Comparison of ENCODE assay signal across 10 cellular contexts in the genomic region with DNA sequence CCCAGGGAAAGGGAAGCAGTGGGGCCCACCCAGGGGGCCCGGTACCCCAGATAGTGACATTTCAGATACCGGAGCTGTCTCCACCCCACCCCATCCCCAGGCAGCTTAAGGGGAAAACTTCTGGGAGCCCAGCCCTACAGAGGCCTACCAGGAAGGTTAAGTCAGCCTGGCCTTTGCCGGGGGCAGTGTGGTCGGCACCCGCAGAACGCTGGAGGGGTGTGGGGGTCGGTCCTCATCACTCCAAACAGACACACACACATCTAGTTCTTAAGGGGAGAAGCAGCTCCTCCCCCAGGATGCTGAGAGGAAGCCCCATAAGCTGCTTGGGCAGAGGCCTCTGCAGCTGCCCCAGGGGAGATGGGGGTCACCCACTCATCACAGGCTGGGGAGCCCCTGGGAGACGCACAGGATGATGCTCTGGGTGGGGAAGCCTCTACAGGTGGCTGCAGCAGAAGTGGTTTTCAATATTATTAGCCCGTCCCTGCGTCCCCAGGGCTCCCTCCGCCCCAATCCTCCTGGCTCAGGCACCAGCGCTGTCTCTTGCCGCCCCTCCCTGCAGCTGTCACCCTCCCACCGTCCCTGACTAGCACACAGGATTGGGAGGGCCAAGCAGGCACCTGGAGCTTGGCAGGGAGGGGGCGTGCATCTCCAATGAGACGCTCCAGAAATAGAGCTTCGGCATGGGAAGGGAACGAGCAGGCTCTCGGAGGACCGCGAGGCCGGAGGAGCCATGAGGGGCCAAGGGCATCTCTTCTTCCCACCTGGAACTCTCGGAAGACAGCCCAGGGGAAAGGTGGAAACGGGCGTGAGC. TPM values are rescaled to one million over a fixed set of nuclear protein-coding genes. Genes with fewer than 3 reads are reported as not detected.
A peak's percentile ranks its signal among the peaks of the same experiment; 100 is the strongest.
DNase-seq lines count a peak whose midpoint lies in the region; ATAC-seq, FAIRE-seq and TF ChIP-seq lines count a peak whose summit lies in the region.
"Had no signal": no experiment of that assay in that cellular context is flagged by ENCODE, and none has a peak within 500 bp of the region (broad histone marks: within the 10 kb centered on the region; RNA-seq: fewer than 3 reads in every experiment).

No MANE protein-coding gene starts in this region.

- H3K56ac ChIP-seq in H9 (ENCODE audit: insufficient read length, low read depth, low read length) = no peak overlapping the region

- peak; percentile 82 for ATAC-seq in memory B cell (ENCODE audit: low read depth)
- ATAC-seq in GM18858 (IDR thresholded peaks at IDR 0.05; ENCODE audit: unreplicated experiment) = no peak
- ATAC-seq in body of pancreas = no peak

- H3K27me3 ChIP-seq in GM06990 (replicated peaks; ENCODE audit: control insufficient read depth, insufficient read depth, low read length) (no peaks in the 10 kb centered on the region), H9 (ENCODE audit: insufficient read depth, low read length) (peaks cover 3% of the 10 kb centered on the region; the same call in 1 of the 2 replicates), body of pancreas (peaks cover 0 to 18% of the 10 kb centered on the region in 2 donors)

- no peak for TF ChIP-seq POLR2A in body of pancreas (IDR thresholded peaks at IDR 0.05)

- WGBS in H9 (ENCODE audit: extremely low coverage, insufficient read length, low lambda C conversion rate) = no CpG with 5 or more reads among the region's 25 CpGs
- WGBS in body of pancreas, 2 donors = 32 to 60% methylated on average over 11 to 25 of the region's 25 CpGs

- H2BK15ac ChIP-seq in H9 (ENCODE audit: low read depth, low read length) = no peak overlapping the region

- peaks cover 8% of the 10 kb centered on the region for H3K23me2 ChIP-seq in H9 (ENCODE audit: insufficient read length, low read depth, low read length, poor library complexity, severe bottlenecking)

- H4K20me1 ChIP-seq in H9 (ENCODE audit: control insufficient read depth, insufficient read depth, insufficient read length) = no peaks in the 10 kb centered on the region

- H3K4me1 Mint-ChIP-seq in H9 (peaks cover 18 to 26% of the 10 kb centered on the region in 2 experiments), memory B cell (peaks cover 34% of the 10 kb centered on the region)

- H3K4me3 Mint-ChIP-seq in H9 = peak overlapping the region; percentile 30 to 65
- peak overlapping the region; percentile 81 for H3K4me3 Mint-ChIP-seq in memory B cell

- H3K36me3 ChIP-seq in GM06990 (ENCODE audit: control insufficient read depth, insufficient read depth, low read length) (no peaks in the 10 kb centered on the region), body of pancreas (replicated peaks in 1 of 2; ENCODE audit: insufficient read depth in 1 of 2, low read depth in 2 of 2) (no peaks in the 10 kb centered on the region), kidney (ENCODE audit: control insufficient read depth in 1 of 2, insufficient read depth in 2 of 2, low read length in 2 of 2) (no peaks in the 10 kb centered on the region)

- no peak overlapping the region for H4K5ac ChIP-seq in H9 (ENCODE audit: insufficient read length, low read depth, low read length)

- H3K9ac ChIP-seq in H9 (ENCODE audit: extremely low read depth, insufficient read length, low read length) (no peak overlapping the region), kidney (ENCODE audit: low read length in 2 of 2) (no peak overlapping the region)

- intact Hi-C loops in body of pancreas (cut with DNase I) (loop anchor here (5.0 kb wide), 1 partner anchor 54 kb away; no protein-coding TSS in a partner anchor), kidney (cut with DNase I) (loop anchor here (5.0 kb wide), 1 partner anchor 54 kb away; no protein-coding TSS in a partner anchor)

- no peaks in the 10 kb centered on the region; the same call in 1 of the 2 replicates for H3K4me1 ChIP-seq in H9 (ENCODE audit: insufficient read depth, low read length)
- H3K4me1 ChIP-seq in body of pancreas = peaks cover 27% of the 10 kb centered on the region
- peaks cover 0 to 10% of the 10 kb centered on the region in 2 donors for H3K4me1 ChIP-seq in kidney (ENCODE audit: control insufficient read depth in 1 of 2, insufficient read depth in 1 of 2, low read depth in 1 of 2, low read length in 2 of 2)

- H3K27ac Mint-ChIP-seq in H9 (peak overlapping the region in 1 of 3 experiments; percentile 8; a peak in 1 of 7 replicates), memory B cell (peak overlapping the region; percentile 98)

- H3K9me3 Mint-ChIP-seq in H9 (no peaks in the 10 kb centered on the region; a peak in 1 of 5 replicates), memory B cell (no peaks in the 10 kb centered on the region)

- FAIRE-seq in kidney (lab: Jason Lieb, UNC) = no peak

- DNase-seq in GM06990 (ENCODE audit: extremely low read depth, insufficient read length) (peak; percentile 84), H9 (peak; percentile 91), NCI-H82 (lab: John Stamatoyannopoulos, UW) (peak; percentile 85), memory B cell (ENCODE audit: low spot score in 2 of 2) (peak; percentile 77 to 87), GOT3 (lab: John Stamatoyannopoulos, UW) (no peak), body of pancreas (no peak), kidney (no peak)
- DNase-seq: activated T-cell treated with anti-CD3 and anti-CD28 coated beads, Interleukin-2, amount 50 U/mL, for 48 hours; NCI-H187 treated with DMSO at 0.1 percent for 48 hours had no signal

- H4K91ac ChIP-seq in H9 (ENCODE audit: insufficient read length, low read depth, low read length) = no peak overlapping the region

- H3K27ac ChIP-seq in H9 (ENCODE audit: insufficient read length, low read depth, low read length) (no peak overlapping the region), body of pancreas (no peak overlapping the region), kidney (ENCODE audit: low read depth in 2 of 2, low read length in 2 of 2) (no peak overlapping the region)

- H3K9me3 ChIP-seq in H9 (ENCODE audit: control insufficient read depth, low read depth, low read length) (no peaks in the 10 kb centered on the region), body of pancreas (no peaks in the 10 kb centered on the region), kidney (ENCODE audit: control insufficient read depth in 1 of 2, low read length in 2 of 2) (no peaks in the 10 kb centered on the region)

- no peak overlapping the region for H3T11ph ChIP-seq in H9 (ENCODE audit: low read length)

- no peak overlapping the region for H3K18ac ChIP-seq in H9 (ENCODE audit: insufficient read length, low read depth, low read length)

- TF ChIP-seq CTCF in GM06990 (IDR thresholded peaks at IDR 0.05; ENCODE audit: insufficient read depth, low read length, poor library complexity, severe bottlenecking) (no peak), H9 (conservative IDR thresholded peaks at IDR 0.05) (no peak), body of pancreas (IDR thresholded peaks at IDR 0.05) (no peak), kidney (IDR thresholded peaks at IDR 0.05; ENCODE audit: borderline replicate concordance, extremely low read depth, insufficient read depth) (no peak)

- no peak overlapping the region for H4K8ac ChIP-seq in H9 (replicated peaks; ENCODE audit: insufficient read length, low read depth, low read length)

- no peak overlapping the region for H2BK5ac ChIP-seq in H9 (ENCODE audit: insufficient read length, low read length)

- no peak overlapping the region for H3K14ac ChIP-seq in H9 (ENCODE audit: insufficient read depth, low read length)

- no peaks in the 10 kb centered on the region for H3K79me1 ChIP-seq in H9 (ENCODE audit: insufficient read depth, low read depth, low read length, poor library complexity, severe bottlenecking)

- no peak overlapping the region for H2BK12ac ChIP-seq in H9 (ENCODE audit: insufficient read length, low read depth, low read length)

- H3K4me2 ChIP-seq in H9 (ENCODE audit: insufficient read depth, insufficient read length, low read length) = peak overlapping the region; percentile 31

- no peak overlapping the region for H2AFZ ChIP-seq in H9 (ENCODE audit: low read length)

- H3K36me3 Mint-ChIP-seq in H9 (ENCODE audit: insufficient read depth in 1 of 3, low read depth in 3 of 3) = no peaks in the 10 kb centered on the region; a peak in 1 of 7 replicates
- H3K36me3 Mint-ChIP-seq in memory B cell = peaks cover 2% of the 10 kb centered on the region

- no peak overlapping the region for H2BK120ac ChIP-seq in H9 (ENCODE audit: low read depth, low read length, poor library complexity, severe bottlenecking)

- no peak overlapping the region for H3K23ac ChIP-seq in H9 (ENCODE audit: insufficient read length, low read depth, low read length)

- H2BK20ac ChIP-seq in H9 (ENCODE audit: low read depth, low read length, poor library complexity, severe bottlenecking) = no peak overlapping the region

- H3K4ac ChIP-seq in H9 (ENCODE audit: low read depth, low read length) = no peak overlapping the region

- no peak overlapping the region for H2AK5ac ChIP-seq in H9 (ENCODE audit: insufficient read length, low read length)

- H3K27me3 Mint-ChIP-seq in H9 (ENCODE audit: low read depth) = peaks cover 60% of the 10 kb centered on the region
- H3K27me3 Mint-ChIP-seq in memory B cell = peaks cover 2% of the 10 kb centered on the region

- H3K4me3 ChIP-seq in GM06990 (replicated peaks; ENCODE audit: low read depth, low read length) (peak overlapping the region; percentile 54), body of pancreas (no peak overlapping the region), kidney (ENCODE audit: low read length in 2 of 2) (no peak overlapping the region)

- no peaks in the 10 kb centered on the region for H3K79me2 ChIP-seq in H9 (ENCODE audit: insufficient read depth, low read length)

RNA-seq across cellular contexts. Expression of gene ABR, which starts 1.4 kb away (rescaled TPM):
- total RNA-seq in H9 (2021) (31.3 and 34.7 TPM in 2 replicates), body of pancreas (10 to 100 TPM; 32.4 to 46.8 TPM), kidney (116 TPM)
- 18.7 TPM for polyA plus RNA-seq in kidney (ENCODE audit: insufficient read depth, low read depth, low replicate concordance)

Comparison
In these comparisons a context has a peak if more than half of its experiments do, and no peak if none do; other contexts are left out.
1. DNase-seq: peak in GM06990 (single experiment), H9 (single experiment), NCI-H82 (single experiment) and memory B cell (2 of 2); none in GOT3 (single experiment), body of pancreas (0 of 4) and kidney (single experiment).